ENCODE assay signal across 15 cellular contexts in genomic region chr2:235005023-235005422, GRCh38. TPM values are rescaled to one million over a fixed set of nuclear protein-coding genes. Genes with fewer than 3 reads are reported as not detected.
DNase-seq lines count a peak whose midpoint lies in the region; ATAC-seq and TF ChIP-seq lines count a peak whose summit lies in the region.
"Had no signal": no experiment of that assay in that cellular context is flagged by ENCODE, and none has a peak within 500 bp of the region (broad histone marks: within the 10 kb centered on the region; RNA-seq: fewer than 3 reads in every experiment).

No MANE protein-coding gene starts in this region.

- H3K4me3 Mint-ChIP-seq in glutamatergic neuron (ENCODE audit: unreplicated experiment) (no peak overlapping the region), progenitor cell of endocrine pancreas (ENCODE audit: low read depth) (no peak overlapping the region)
- H3K4me3 Mint-ChIP-seq: activated CD4-positive, alpha-beta T cell treated with anti-CD3 and anti-CD28 coated beads, Interleukin-2, amount 10 ng/mL, durations not matched to agents 7 days and 5 days; activated naive CD4-positive, alpha-beta T cell treated with anti-CD3 and anti-CD28 coated beads, Interleukin-2, amount 50 U/mL, for 24 hours had no signal

- ATAC-seq in GM21717 (IDR thresholded peaks at IDR 0.05; ENCODE audit: unreplicated experiment): no peak
- ATAC-seq in HG02798 (IDR thresholded peaks at IDR 0.05; ENCODE audit: poor library complexity, unreplicated experiment): no peak
- ATAC-seq in HG03108 (IDR thresholded peaks at IDR 0.05; ENCODE audit: unreplicated experiment): no peak
- ATAC-seq: PC-3 had no signal

- DNase-seq in H7 (peak; percentile 55), NCI-H69 (lab: John Stamatoyannopoulos, UW) (peak; percentile 70), glutamatergic neuron (no peak), progenitor cell of endocrine pancreas (ENCODE audit: low spot score, unreplicated experiment) (no peak), COLO829 (ENCODE audit: low spot score) (no peak)
- DNase-seq: activated CD4-positive, alpha-beta T cell treated with anti-CD3 and anti-CD28 coated beads, Interleukin-2, amount 10 ng/mL, durations not matched to agents 7 days and 5 days; brain microvascular endothelial cell; DMS 273 treated with DMSO at 0.1 percent for 48 hours; PC-3; stimulated activated CD4-positive, alpha-beta T cell treated with anti-CD3 and anti-CD28 coated beads, Interleukin-4, amount 100 ng/mL, for 24 hours had no signal

- H3K4me1 Mint-ChIP-seq in glutamatergic neuron (ENCODE audit: low read depth, unreplicated experiment): peaks cover 49% of the 10 kb centered on the region
- H3K4me1 Mint-ChIP-seq in progenitor cell of endocrine pancreas (ENCODE audit: low read depth): peaks cover 85% of the 10 kb centered on the region
- H3K4me1 Mint-ChIP-seq: activated CD4-positive, alpha-beta T cell treated with anti-CD3 and anti-CD28 coated beads, Interleukin-2, amount 10 ng/mL, durations not matched to agents 7 days and 5 days; activated naive CD4-positive, alpha-beta T cell treated with anti-CD3 and anti-CD28 coated beads, Interleukin-2, amount 50 U/mL, for 24 hours had no signal

- H3K27me3 Mint-ChIP-seq in glutamatergic neuron (ENCODE audit: unreplicated experiment) (peaks cover 10% of the 10 kb centered on the region), progenitor cell of endocrine pancreas (no peaks in the 10 kb centered on the region)
- H3K27me3 Mint-ChIP-seq: activated CD4-positive, alpha-beta T cell treated with anti-CD3 and anti-CD28 coated beads, Interleukin-2, amount 10 ng/mL, durations not matched to agents 7 days and 5 days; activated naive CD4-positive, alpha-beta T cell treated with anti-CD3 and anti-CD28 coated beads, Interleukin-2, amount 50 U/mL, for 24 hours had no signal

- H3K9me3 Mint-ChIP-seq in glutamatergic neuron (ENCODE audit: unreplicated experiment) (peaks cover 9% of the 10 kb centered on the region), progenitor cell of endocrine pancreas (ENCODE audit: low read depth) (no peaks in the 10 kb centered on the region)
- H3K9me3 Mint-ChIP-seq: activated CD4-positive, alpha-beta T cell treated with anti-CD3 and anti-CD28 coated beads, Interleukin-2, amount 10 ng/mL, durations not matched to agents 7 days and 5 days; activated naive CD4-positive, alpha-beta T cell treated with anti-CD3 and anti-CD28 coated beads, Interleukin-2, amount 50 U/mL, for 24 hours had no signal

- peaks cover under 1% of the 10 kb centered on the region for H3K36me3 ChIP-seq in H7 (replicated peaks; ENCODE audit: control insufficient read depth, insufficient read depth, low read length)
- H3K36me3 ChIP-seq: thyroid gland had no signal

- H3K4me3 ChIP-seq in H7 (ENCODE audit: insufficient read depth, low read depth, low read length): no peak overlapping the region
- H3K4me3 ChIP-seq: thyroid gland had no signal

- H3K36me3 Mint-ChIP-seq in glutamatergic neuron (ENCODE audit: unreplicated experiment) (peaks cover 5% of the 10 kb centered on the region), progenitor cell of endocrine pancreas (ENCODE audit: insufficient read depth) (peaks cover 7% of the 10 kb centered on the region)
- H3K36me3 Mint-ChIP-seq: activated naive CD4-positive, alpha-beta T cell treated with anti-CD3 and anti-CD28 coated beads, Interleukin-2, amount 50 U/mL, for 24 hours had no signal

- H3K27me3 ChIP-seq in H7 (ENCODE audit: control insufficient read depth, insufficient read depth, low read length): no peaks in the 10 kb centered on the region
- H3K27me3 ChIP-seq: brain microvascular endothelial cell, thyroid gland had no signal

- TF ChIP-seq CTCF in glutamatergic neuron (IDR thresholded peaks at IDR 0.05; ENCODE audit: partially characterized antibody, unreplicated experiment): no peak
- TF ChIP-seq CTCF in progenitor cell of endocrine pancreas (IDR thresholded peaks at IDR 0.05; ENCODE audit: unreplicated experiment): no peak

- H3K27ac Mint-ChIP-seq in glutamatergic neuron (ENCODE audit: unreplicated experiment) (peak overlapping the region; percentile 43), progenitor cell of endocrine pancreas (peak overlapping the region; percentile 77)
- H3K27ac Mint-ChIP-seq: activated CD4-positive, alpha-beta T cell treated with anti-CD3 and anti-CD28 coated beads, Interleukin-2, amount 10 ng/mL, durations not matched to agents 7 days and 5 days; activated naive CD4-positive, alpha-beta T cell treated with anti-CD3 and anti-CD28 coated beads, Interleukin-2, amount 50 U/mL, for 24 hours had no signal

RNA-seq across cellular contexts. Expression of gene SH3BP4, which starts 53.2 kb away (rescaled TPM):
- 45.8 and 61.4 TPM in 2 replicates for total RNA-seq in H7 (2014; rRNA removed; shearing (Covaris generic))
- total RNA-seq in glutamatergic neuron (ENCODE audit: unreplicated experiment) (59.3 TPM), progenitor cell of endocrine pancreas (45.7 and 49.0 TPM in 2 replicates)
- total RNA-seq: activated CD4-positive, alpha-beta T cell treated with anti-CD3 and anti-CD28 coated beads, Interleukin-2, amount 10 ng/mL, durations not matched to agents 7 days and 5 days had no signal

Comparison
In these comparisons a context has a peak if more than half of its experiments do, and no peak if none do; other contexts are left out.
1. DNase-seq: peak in H7 (single experiment) and NCI-H69 (single experiment); none in glutamatergic neuron (single experiment), progenitor cell of endocrine pancreas (single experiment) and COLO829 (single experiment).